ENCODE assay signal across 29 cellular contexts in genomic region chr5:127683006-127683405, GRCh38. TPM values are rescaled to one million over a fixed set of nuclear protein-coding genes. Genes with fewer than 3 reads are reported as not detected.
"Had no signal": no experiment of that assay in that cellular context is flagged by ENCODE, and none has a peak within 500 bp of the region (broad histone marks: within the 10 kb centered on the region; RNA-seq: fewer than 3 reads in every experiment).

No MANE protein-coding gene starts in this region.

- H3K27ac ChIP-seq: gastroesophageal sphincter, testis, vagina had no signal

- DNase-seq: activated B cell treated with CpG ODN at 0.5 μM for 24 hours; activated CD4-positive, alpha-beta T cell treated with anti-CD3 and anti-CD28 coated beads for 36 hours; activated CD4-positive, alpha-beta T cell treated with anti-CD3 and anti-CD28 coated beads, Interleukin-2, amount 50 U/mL, for 4 hours; activated CD8-positive, alpha-beta memory T cell treated with anti-CD3 and anti-CD28 coated beads for 24 hours; activated CD8-positive, alpha-beta memory T cell treated with anti-CD3 and anti-CD28 coated beads, Interleukin-2, amount 50 U/mL, for 4 hours; activated T-cell treated with anti-CD3 and anti-CD28 coated beads, Interleukin-2, amount 50 U/mL, for 24 hours; aorta; effector CD4-positive, alpha-beta T cell; erythroblast; head of caudate nucleus; hypothalamus; left ventricle myocardium superior; midbrain; natural killer cell; right cardiac atrium; stimulated activated CD4-positive, alpha-beta T cell treated with anti-CD3 and anti-CD28 coated beads, Interleukin-2, amount 100 ng/mL, for 24 hours; T1000; testis; trophoblast cell had no signal

- H3K36me3 ChIP-seq: gastroesophageal sphincter, vagina had no signal

- H3K4me1 ChIP-seq: vagina had no signal

- H3K9me3 ChIP-seq: gastroesophageal sphincter, testis, vagina had no signal

- H3K4me3 ChIP-seq: gastroesophageal sphincter, testis, vagina had no signal

- H3K27me3 ChIP-seq: gastroesophageal sphincter, testis, vagina had no signal

- ATAC-seq: activated CD4-positive, alpha-beta T cell treated with anti-CD3 and anti-CD28 coated beads for 36 hours; activated naive CD4-positive, alpha-beta T cell treated with anti-CD3 and anti-CD28 coated beads, Interleukin-2, amount 50 U/mL, for 72 hours; activated T-helper 17 cell treated with anti-CD3 and anti-CD28 coated beads, Interleukin-2, amount 50 U/mL, for 72 hours; gastroesophageal sphincter; left ventricle myocardium superior; natural killer cell; right cardiac atrium; stimulated activated effector memory CD8-positive, alpha-beta T cell treated with anti-CD3 and anti-CD28 coated beads, Interleukin-12 subunit alpha, Interleukin-12 subunit beta, amount 100 ng/mL, for 72 hours had no signal

RNA-seq across cellular contexts. Expression of gene CCDC192, which starts 20.2 kb away (rescaled TPM):
- total RNA-seq: activated B cell treated with CpG ODN at 0.5 μM for 24 hours; activated CD4-positive, alpha-beta T cell treated with anti-CD3 and anti-CD28 coated beads for 36 hours; activated naive CD4-positive, alpha-beta T cell treated with anti-CD3 and anti-CD28 coated beads, Interleukin-2, amount 50 U/mL, for 72 hours; activated T-helper 17 cell treated with anti-CD3 and anti-CD28 coated beads, Interleukin-2, amount 50 U/mL, for 72 hours; aorta; bronchial epithelial cell; cerebellum; left ventricle myocardium superior; natural killer cell; osteoblast; progenitor cell of endocrine pancreas; right cardiac atrium; skeletal muscle tissue; vagina had no signal

RNA-seq across cellular contexts. Expression of gene CTXN3, which starts 34.1 kb away (rescaled TPM):
- total RNA-seq: activated B cell treated with CpG ODN at 0.5 μM for 24 hours; activated CD4-positive, alpha-beta T cell treated with anti-CD3 and anti-CD28 coated beads for 36 hours; activated naive CD4-positive, alpha-beta T cell treated with anti-CD3 and anti-CD28 coated beads, Interleukin-2, amount 50 U/mL, for 72 hours; activated T-helper 17 cell treated with anti-CD3 and anti-CD28 coated beads, Interleukin-2, amount 50 U/mL, for 72 hours; aorta; bronchial epithelial cell; left ventricle myocardium superior; natural killer cell; osteoblast; progenitor cell of endocrine pancreas; right cardiac atrium; vagina had no signal
